ENCODE assay signal across 15 cellular contexts in genomic region chr20:8678098-8678776, GRCh38.
DNase-seq lines count a peak whose midpoint lies in the region; ATAC-seq and TF ChIP-seq lines count a peak whose summit lies in the region.
"Had no signal": no experiment of that assay in that cellular context is flagged by ENCODE, and none has a peak within 500 bp of the region (broad histone marks: within the 10 kb centered on the region; RNA-seq: fewer than 3 reads in every experiment).

No MANE protein-coding gene starts in this region.

- peak in 3 of 4 donors; percentile 47 to 59 (median 59) for ATAC-seq in heart left ventricle
- no peak for ATAC-seq in GM19035 (IDR thresholded peaks at IDR 0.05; ENCODE audit: unreplicated experiment)
- ATAC-seq in HG03097 (IDR thresholded peaks at IDR 0.05; ENCODE audit: low FRiP score, unreplicated experiment): no peak

- H4K20me1 ChIP-seq in SK-N-SH (ENCODE audit: insufficient read depth): no peaks in the 10 kb centered on the region

- H3K27ac ChIP-seq in heart left ventricle (peak overlapping the region in 1 of 12 donors; percentile 6), SK-N-SH (ENCODE audit: low read depth in 2 of 2, low read length in 1 of 2) (peak overlapping the region in 1 of 2 experiments; percentile 28; a peak in 2 of 4 replicates)

- TF ChIP-seq CTCF in heart left ventricle (IDR thresholded peaks at IDR 0.05) (no peak), SK-N-SH (IDR thresholded peaks at IDR 0.05) (no peak), fibroblast of villous mesenchyme (IDR thresholded peaks at IDR 0.05; ENCODE audit: insufficient read depth, low read depth, low read length) (no peak)

- H3K79me2 ChIP-seq in SK-N-SH (ENCODE audit: insufficient read depth): no peaks in the 10 kb centered on the region

- no peak overlapping the region for H3K4me2 ChIP-seq in SK-N-SH

- H3K9me2 ChIP-seq in SK-N-SH: no peaks in the 10 kb centered on the region

- H3K27me3 ChIP-seq in heart left ventricle (no peaks in the 10 kb centered on the region), SK-N-SH (ENCODE audit: insufficient read depth) (no peaks in the 10 kb centered on the region)

- H3K4me1 ChIP-seq in heart left ventricle (no peaks in the 10 kb centered on the region), SK-N-SH (ENCODE audit: control insufficient read depth in 1 of 2, insufficient read depth in 2 of 2, low read depth in 1 of 2, low read length in 1 of 2) (no peaks in the 10 kb centered on the region)
- H3K4me1 ChIP-seq: HAP-1 had no signal

- no peak overlapping the region for H2AFZ ChIP-seq in SK-N-SH (ENCODE audit: low read depth)

- POLR2A ChIA-PET in SK-N-SH (lab: Yijun Ruan, JAX): no interaction called here

- DNase-seq in heart left ventricle (no peak), cardiac septum (ENCODE audit: low spot score) (no peak), SK-N-SH (no peak), fibroblast of villous mesenchyme (ENCODE audit: low read depth) (peak; percentile 28), iPS-NIHi7 (ENCODE audit: extremely low spot score) (no peak), erythroblast (lab: John Stamatoyannopoulos, UW) (no peak)
- DNase-seq: 8988T, C1 segment of cervical spinal cord, NCI-H187, NCI-H446, NCI-H69, OCI-M1 had no signal

- intact Hi-C loops in heart left ventricle (cut with DNase I): no loop called here
- intact Hi-C loops in cardiac septum (cut with DNase I): no loop called here

- no peak overlapping the region for H3K4me3 ChIP-seq in heart left ventricle
- no peak overlapping the region for H3K4me3 ChIP-seq in SK-N-SH (ENCODE audit: low read depth in 2 of 2, low read length in 1 of 2)
- H3K4me3 ChIP-seq in fibroblast of villous mesenchyme (ENCODE audit: low read depth, low read length): no peak overlapping the region
- H3K4me3 ChIP-seq: HAP-1 had no signal

- TF ChIP-seq EP300 in SK-N-SH (IDR thresholded peaks at IDR 0.05; ENCODE audit: borderline replicate concordance in 1 of 2, low read depth in 1 of 2, low read length in 1 of 2): no peak

- CTCF ChIA-PET in SK-N-SH (lab: Yijun Ruan, JAX): interaction anchor here (0.7 to 1.7 kb wide), 3 partner anchors 9 to 43 kb away, joined by 3 to 6 read pairs (median 3); no protein-coding TSS in a partner anchor

- peaks cover 9% of the 10 kb centered on the region for H3F3A ChIP-seq in SK-N-SH (replicated peaks; ENCODE audit: insufficient read depth)

- TF ChIP-seq RAD21 in SK-N-SH (IDR thresholded peaks at IDR 0.05; ENCODE audit: low read length): no peak

- 29 to 63% (median 37%) methylated on average over 5 of the region's 5 CpGs for WGBS in heart left ventricle, 4 donors
- 53% methylated on average over 5 of the region's 5 CpGs for WGBS in SK-N-SH (ENCODE audit: low lambda C conversion rate)

- H3K9me3 ChIP-seq in heart left ventricle: peaks cover 0 to 11% (median 0%) of the 10 kb centered on the region in 12 donors
- no peaks in the 10 kb centered on the region for H3K9me3 ChIP-seq in SK-N-SH
- H3K9me3 ChIP-seq: HAP-1 had no signal

- no peak overlapping the region for H3K9ac ChIP-seq in SK-N-SH

- TF ChIP-seq POLR2A in heart left ventricle (IDR thresholded peaks at IDR 0.05): no peak
- TF ChIP-seq POLR2A in erythroblast (IDR thresholded peaks at IDR 0.05; ENCODE audit: low read length): no peak

- H3K36me3 ChIP-seq in heart left ventricle (peaks cover 0 to 8% (median 0%) of the 10 kb centered on the region in 9 donors), SK-N-SH (replicated peaks in 1 of 2; ENCODE audit: control insufficient read depth in 1 of 2, insufficient read depth in 2 of 2, low read length in 1 of 2) (peaks cover 6 to 9% of the 10 kb centered on the region in 2 experiments)
- H3K36me3 ChIP-seq: HAP-1 had no signal

TF ChIP-seq in SK-N-SH, 30 proteins besides CTCF, POLR2A, EP300 and RAD21:
- TF ChIP-seq, protein P1, sequence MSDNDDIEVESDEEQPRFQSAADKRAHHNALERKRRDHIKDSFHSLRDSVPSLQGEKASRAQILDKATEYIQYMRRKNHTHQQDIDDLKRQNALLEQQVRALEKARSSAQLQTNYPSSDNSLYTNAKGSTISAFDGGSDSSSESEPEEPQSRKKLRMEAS (IDR thresholded peaks at IDR 0.05; ENCODE audit: low read depth): no peak
- TF ChIP-seq MEF2A (IDR thresholded peaks at IDR 0.05; ENCODE audit: borderline replicate concordance, low read depth) (0 out of 2 replicates have a peak, but pooled peaks have one; percentile 29), TCF12 (IDR thresholded peaks at IDR 0.05) (peak; percentile 16; the same call in 1 of the 2 replicates), FOSL2 (IDR thresholded peaks at IDR 0.05; ENCODE audit: borderline replicate concordance, low read depth) (peak; percentile 18; the same call in 1 of the 2 replicates)

Comparison
In these comparisons a context has a peak if more than half of its experiments do, and no peak if none do; other contexts are left out.
1. ATAC-seq: peak in heart left ventricle (3 of 4); none in GM19035 (single experiment) and HG03097 (single experiment).